In genomic region chr12:170361-171225, GRCh38 we compare ENCODE assay signal across 22 cellular contexts. TPM values are rescaled to one million over a fixed set of nuclear protein-coding genes. Genes with fewer than 3 reads are reported as not detected.
A peak's percentile ranks its signal among the peaks of the same experiment; 100 is the strongest.
DNase-seq lines count a peak whose midpoint lies in the region; ATAC-seq and TF ChIP-seq lines count a peak whose summit lies in the region.
"Had no signal": no experiment of that assay in that cellular context is flagged by ENCODE, and none has a peak within 500 bp of the region (broad histone marks: within the 10 kb centered on the region; RNA-seq: fewer than 3 reads in every experiment).

No MANE protein-coding gene starts in this region.

- POLR2A ChIA-PET in HEK293 (lab: Yijun Ruan, JAX) (no interaction called here), WTC11 (lab: Charles Lee) (no interaction called here)
- POLR2A ChIA-PET in CD4-positive, alpha-beta T cell (lab: Charles Lee), result no interaction called here

- H3K36me3 Mint-ChIP-seq in GM23338 (ENCODE audit: low read depth), result no peaks in the 10 kb centered on the region
- no peaks in the 10 kb centered on the region for H3K36me3 Mint-ChIP-seq in WTC11
- no peaks in the 10 kb centered on the region for H3K36me3 Mint-ChIP-seq in CD4-positive, alpha-beta T cell (ENCODE audit: low read depth)
- H3K36me3 Mint-ChIP-seq in T-helper 2 cell treated with Interferon-gamma antibody and Interleukin-4, amounts not matched to agents 5 μg/mL and 100 μg/mL, for 36 hours (ENCODE audit: low read depth), result no peaks in the 10 kb centered on the region
- H3K36me3 Mint-ChIP-seq: CD8-positive, alpha-beta memory T cell had no signal

- peak; percentile 11 for ATAC-seq in GM23338
- no peak for ATAC-seq in WTC11
- no peak for ATAC-seq in CD4-positive, alpha-beta T cell (ENCODE audit: poor library complexity)

- CTCF ChIA-PET in HEK293 (lab: Yijun Ruan, JAX) (interaction anchor here (1.1 to 2.4 kb wide), 4 partner anchors 12 to 55 kb away, joined by 3 to 11 read pairs (median 6); no protein-coding TSS in a partner anchor), WTC11 (lab: Charles Lee) (interaction anchor here (1.0 to 4.4 kb wide), 8 partner anchors 8 to 49 kb away, joined by 3 to 28 read pairs (median 10); no protein-coding TSS in a partner anchor)
- CTCF ChIA-PET in CD4-positive, alpha-beta T cell (lab: Charles Lee), result no interaction called here

- no peaks in the 10 kb centered on the region for H3F3A ChIP-seq in GM23338 (replicated peaks; ENCODE audit: low read depth)

- peaks cover 14% of the 10 kb centered on the region; the same call in 1 of the 2 replicates for H3K4me1 ChIP-seq in GM23338 (ENCODE audit: insufficient read depth)
- H3K4me1 ChIP-seq in HEK293 (ENCODE audit: control insufficient read depth, insufficient read depth, low read length), result no peaks in the 10 kb centered on the region
- peaks cover 52% of the 10 kb centered on the region for H3K4me1 ChIP-seq in mesodermal cell (ENCODE audit: control insufficient read depth, insufficient read depth, low read length, poor library complexity, severe bottlenecking)

- no peak overlapping the region for H3K27ac ChIP-seq in GM23338 (ENCODE audit: low read depth)
- no peak overlapping the region for H3K27ac ChIP-seq in HEK293 (ENCODE audit: extremely low read depth, low read depth, low read length)
- H3K27ac ChIP-seq in mesodermal cell (ENCODE audit: low read depth, low read length, severe bottlenecking), result peak overlapping the region; percentile 49
- H3K27ac ChIP-seq in CD4-positive, alpha-beta T cell (ENCODE audit: low read depth, low read length), result no peak overlapping the region
- H3K27ac ChIP-seq: BLaER1 treated with 17β-estradiol and CSF1 and Interleukin-3, amounts not matched to agents 10 nM and 100 nM; RWPE1 had no signal

- TF ChIP-seq CTCF in GM23338 (conservative IDR thresholded peaks at IDR 0.05; ENCODE audit: low read depth in 2 of 2), result no peak
- no peak for TF ChIP-seq CTCF in HEK293 (tag by site-specific recombination; IDR thresholded peaks at IDR 0.05)
- TF ChIP-seq CTCF in WTC11 (IDR thresholded peaks at IDR 0.05), result no peak
- no peak for TF ChIP-seq CTCF in CD4-positive, alpha-beta T cell (IDR thresholded peaks at IDR 0.05)

- DNase-seq in GM23338 (ENCODE audit: low spot score), result no peak
- no peak for DNase-seq in WTC11 (ENCODE audit: low spot score)
- no peak for DNase-seq in midbrain (lab: John Stamatoyannopoulos, UW)
- no peak for DNase-seq in OCI-M1 (lab: John Stamatoyannopoulos, UW)
- no peak for DNase-seq in CD4-positive, alpha-beta T cell
- DNase-seq in T-helper 2 cell treated with Interferon-gamma antibody and Interleukin-4, amounts not matched to agents 5 μg/mL and 100 μg/mL, for 36 hours (ENCODE audit: low spot score), result no peak
- DNase-seq: ACHN; Calu3; CD8-positive, alpha-beta memory T cell; GOT3; KG1; NCI-H1092 treated with DMSO at 0.1 percent for 48 hours; NCI-H1694; NCI-H2081; NCI-H510A; NCI-H748 treated with DMSO at 0.1 percent for 48 hours; SHP77 treated with DMSO at 0.1 percent for 48 hours; SK-N-SH had no signal

- H3K9me3 ChIP-seq in HEK293 (ENCODE audit: control insufficient read depth, insufficient read depth, low read depth, low read length), result no peaks in the 10 kb centered on the region
- no peaks in the 10 kb centered on the region for H3K9me3 ChIP-seq in mesodermal cell (ENCODE audit: control insufficient read depth, low read length)
- no peaks in the 10 kb centered on the region for H3K9me3 ChIP-seq in CD4-positive, alpha-beta T cell (ENCODE audit: control insufficient read depth, low read length)
- H3K9me3 ChIP-seq: BLaER1 treated with 17β-estradiol and CSF1 and Interleukin-3, amounts not matched to agents 10 nM and 100 nM; SK-N-SH had no signal

- no peaks in the 10 kb centered on the region for H4K20me1 ChIP-seq in GM23338 (replicated peaks; ENCODE audit: insufficient read depth)
- H4K20me1 ChIP-seq: BLaER1 treated with 17β-estradiol and CSF1 and Interleukin-3, amounts not matched to agents 10 nM and 100 nM had no signal

- intact Hi-C loops in CD4-positive, alpha-beta T cell (cut with DNase I, micrococcal nuclease), result no loop called here

- WGBS in mesodermal cell (ENCODE audit: insufficient coverage in 2 of 2), 2 experiments, result 62% methylated on average over 25 of the region's 29 CpGs

- no peaks in the 10 kb centered on the region for H3K27me3 ChIP-seq in GM23338 (ENCODE audit: insufficient read depth)
- no peaks in the 10 kb centered on the region for H3K27me3 ChIP-seq in CD4-positive, alpha-beta T cell (ENCODE audit: control insufficient read depth, insufficient read depth, low read length)
- H3K27me3 ChIP-seq: BLaER1 treated with 17β-estradiol and CSF1 and Interleukin-3, amounts not matched to agents 10 nM and 100 nM had no signal

- H2AFZ ChIP-seq in GM23338, result no peak overlapping the region

- H3K27me3 Mint-ChIP-seq in GM23338 (ENCODE audit: insufficient read depth, low read depth, poor library complexity) (peaks cover 24% of the 10 kb centered on the region), WTC11 (ENCODE audit: low read depth) (peaks cover 8% of the 10 kb centered on the region)
- peaks cover 32% of the 10 kb centered on the region for H3K27me3 Mint-ChIP-seq in CD4-positive, alpha-beta T cell
- peaks cover 7% of the 10 kb centered on the region for H3K27me3 Mint-ChIP-seq in T-helper 2 cell treated with Interferon-gamma antibody and Interleukin-4, amounts not matched to agents 5 μg/mL and 100 μg/mL, for 36 hours (ENCODE audit: low read depth)

- H3K4me3 ChIP-seq in GM23338 (no peak overlapping the region), HEK293 (ENCODE audit: low read depth, low read length) (no peak overlapping the region), mesodermal cell (ENCODE audit: extremely low read depth, insufficient read depth, low read length, poor library complexity, severe bottlenecking) (no peak overlapping the region)
- H3K4me3 ChIP-seq: BLaER1 treated with 17β-estradiol and CSF1 and Interleukin-3, amounts not matched to agents 10 nM and 100 nM had no signal

- H3K9me3 Mint-ChIP-seq in GM23338 (no peaks in the 10 kb centered on the region; the same call in 2 of the 3 replicates), WTC11 (no peaks in the 10 kb centered on the region)
- H3K9me3 Mint-ChIP-seq in CD4-positive, alpha-beta T cell, result no peaks in the 10 kb centered on the region
- H3K9me3 Mint-ChIP-seq in T-helper 2 cell treated with Interferon-gamma antibody and Interleukin-4, amounts not matched to agents 5 μg/mL and 100 μg/mL, for 36 hours, result no peaks in the 10 kb centered on the region
- H3K9me3 Mint-ChIP-seq: CD8-positive, alpha-beta memory T cell had no signal

- H3K79me2 ChIP-seq in GM23338 (replicated peaks; ENCODE audit: insufficient read depth), result no peaks in the 10 kb centered on the region

- H3K4me3 Mint-ChIP-seq in GM23338 (no peak overlapping the region; the same call in 2 of the 3 replicates), WTC11 (no peak overlapping the region)
- H3K4me3 Mint-ChIP-seq in CD4-positive, alpha-beta T cell, result no peak overlapping the region
- H3K4me3 Mint-ChIP-seq in T-helper 2 cell treated with Interferon-gamma antibody and Interleukin-4, amounts not matched to agents 5 μg/mL and 100 μg/mL, for 36 hours, result no peak overlapping the region
- H3K4me3 Mint-ChIP-seq: CD8-positive, alpha-beta memory T cell had no signal

- no peaks in the 10 kb centered on the region for H3K9me2 ChIP-seq in GM23338 (ENCODE audit: insufficient read depth)
- H3K9me2 ChIP-seq: SK-N-SH had no signal

- H3K4me1 Mint-ChIP-seq in GM23338 (peaks cover 60% of the 10 kb centered on the region), WTC11 (peaks cover 56% of the 10 kb centered on the region)
- peaks cover 12% of the 10 kb centered on the region for H3K4me1 Mint-ChIP-seq in CD4-positive, alpha-beta T cell (ENCODE audit: low read depth)
- peaks cover 9% of the 10 kb centered on the region for H3K4me1 Mint-ChIP-seq in T-helper 2 cell treated with Interferon-gamma antibody and Interleukin-4, amounts not matched to agents 5 μg/mL and 100 μg/mL, for 36 hours (ENCODE audit: low read depth)

- H3K36me3 ChIP-seq in GM23338 (ENCODE audit: insufficient read depth) (no peaks in the 10 kb centered on the region), HEK293 (ENCODE audit: control insufficient read depth in 2 of 2, insufficient read depth in 1 of 2, low read length in 2 of 2) (no peaks in the 10 kb centered on the region), mesodermal cell (ENCODE audit: control insufficient read depth, insufficient read depth, low read length) (no peaks in the 10 kb centered on the region)
- H3K36me3 ChIP-seq: BLaER1 treated with 17β-estradiol and CSF1 and Interleukin-3, amounts not matched to agents 10 nM and 100 nM had no signal

- H3K27ac Mint-ChIP-seq in GM23338 (no peak overlapping the region), WTC11 (no peak overlapping the region)
- no peak overlapping the region for H3K27ac Mint-ChIP-seq in CD4-positive, alpha-beta T cell
- H3K27ac Mint-ChIP-seq in T-helper 2 cell treated with Interferon-gamma antibody and Interleukin-4, amounts not matched to agents 5 μg/mL and 100 μg/mL, for 36 hours, result no peak overlapping the region
- H3K27ac Mint-ChIP-seq: CD8-positive, alpha-beta memory T cell had no signal

- H3K4me2 ChIP-seq in GM23338, result no peak overlapping the region
- H3K4me2 ChIP-seq: SK-N-SH had no signal

TF ChIP-seq in GM23338, 12 proteins besides CTCF, POLR2A, EP300 and RAD21 (continues in another document):
- TF ChIP-seq EZH2 (IDR thresholded peaks at IDR 0.05; ENCODE audit: low read depth, unreplicated experiment), result no peak
- no peak for TF ChIP-seq STAT1 (IDR thresholded peaks at IDR 0.05; ENCODE audit: unreplicated experiment)

TF ChIP-seq in HEK293, 187 proteins besides CTCF, POLR2A, EP300 and RAD21 (continues in another document):
- TF ChIP-seq ZNF394 (tag by site-specific recombination; IDR thresholded peaks at IDR 0.05; ENCODE audit: borderline replicate concordance) (no peak), ZNF133 (tag by site-specific recombination; IDR thresholded peaks at IDR 0.05) (no peak)

TF ChIP-seq in WTC11, 78 proteins besides CTCF, POLR2A, EP300 and RAD21:
- TF ChIP-seq ZNF423 (CRISPR knock-in tag; IDR thresholded peaks at IDR 0.05) (peak; percentile 90), ZNF671 (CRISPR knock-in tag; IDR thresholded peaks at IDR 0.05) (no peak)

RNA-seq across cellular contexts. Expression of gene SLC6A12, which starts 43.4 kb away (rescaled TPM):
- 0.56 and 2.1 TPM in 2 replicates for total RNA-seq in GM23338 (2014; rRNA removed; shearing (Covaris generic))
- 0.43 TPM in 1 of 2 replicates, not detected in the other for polyA plus RNA-seq in GM23338 (2016; fragmentation: Nextera tagmentation; extraction: Ambion mirVana)
- 0.39 to 0.79 TPM (median 0.76 TPM) in 3 replicates for total RNA-seq in WTC11 (2021)
- polyA plus RNA-seq in mesodermal cell (2013, experiment 1 of 2), result 1.9 TPM
- polyA plus RNA-seq in mesodermal cell (2013, experiment 2 of 2), result 2.1 TPM
- total RNA-seq in CD4-positive, alpha-beta T cell, result not detected
- polyA plus RNA-seq: CD8-positive, alpha-beta memory T cell had no signal
